Comparison of ENCODE assay signal across 12 cellular contexts in the genomic region with DNA sequence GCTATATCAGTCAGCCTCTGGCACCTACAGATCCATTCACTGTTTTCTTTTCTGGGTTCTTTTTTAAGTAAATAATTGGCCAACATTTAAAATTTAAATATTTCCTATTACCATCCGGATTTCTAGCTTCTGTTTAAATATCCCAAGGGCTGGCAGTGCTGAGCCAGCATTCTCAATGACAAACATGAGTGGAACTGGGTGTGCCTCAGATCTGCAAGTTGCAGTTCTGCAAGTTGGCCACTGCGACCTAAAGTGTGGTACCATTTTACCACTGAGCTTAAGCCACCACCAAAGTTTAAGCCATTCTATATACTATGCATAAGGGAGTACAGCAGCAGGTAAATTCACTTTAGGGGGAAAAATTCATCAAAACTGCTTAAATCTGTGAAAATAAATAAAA. TPM values are rescaled to one million over a fixed set of nuclear protein-coding genes. Genes with fewer than 3 reads are reported as not detected.
DNase-seq lines count a peak whose midpoint lies in the region; ATAC-seq, FAIRE-seq and TF ChIP-seq lines count a peak whose summit lies in the region.
"Not testable (repeated sequence)": the region's sequence is repeated elsewhere in the genome, so short reads cannot be mapped to it uniquely, and the experiment has no call there.
"Had no signal": no experiment of that assay in that cellular context is flagged by ENCODE, and none has a peak within 500 bp of the region (broad histone marks: within the 10 kb centered on the region; RNA-seq: fewer than 3 reads in every experiment).

No MANE protein-coding gene starts in this region.

- not testable (repeated sequence) for TF ChIP-seq POLR2A in esophagus squamous epithelium (IDR thresholded peaks at IDR 0.05); HepG2 (IDR thresholded peaks at IDR 0.05; ENCODE audit: insufficient read depth in 1 of 2, low read depth in 2 of 2, low read length in 2 of 2)

- in situ Hi-C loops in HepG2 (cut with HindIII; ENCODE audit: extremely low pct_ligation_motif_present, low pct_unique_long_range_greater_than_20kb): not testable (repeated sequence)

- not testable (repeated sequence) for H2AFZ ChIP-seq in HepG2 (ENCODE audit: low read length)

- not testable (repeated sequence) for H3K4me3 ChIP-seq in esophagus squamous epithelium; HepG2 (replicated peaks in 1 of 3; ENCODE audit: insufficient read depth in 1 of 3, low read depth in 2 of 3, low read length in 3 of 3); pancreas

- TF ChIP-seq EP300 in HepG2 (IDR thresholded peaks at IDR 0.05; ENCODE audit: low read depth in 2 of 2, low read length in 2 of 2); HepG2 (CRISPR knock-in tag; IDR thresholded peaks at IDR 0.05; ENCODE audit: borderline replicate concordance): not testable (repeated sequence)

- POLR2A ChIA-PET in HepG2 (lab: Yijun Ruan, JAX): interaction anchor here (1.1 kb wide), 1 partner anchor 74 kb away, joined by 5 read pairs; a partner anchor contains a TSS

- not testable (repeated sequence) for H4K20me1 ChIP-seq in HepG2 (ENCODE audit: insufficient read depth, low read length)

- not testable (repeated sequence) for TF ChIP-seq RAD21 in HepG2 (CRISPR knock-in tag; IDR thresholded peaks at IDR 0.05)

- H3K9me3 Mint-ChIP-seq in activated T-cell treated with anti-CD3 and anti-CD28 coated beads, Interleukin-2, amount 50 U/mL, for 4 hours: not testable (repeated sequence)

- H3K27ac ChIP-seq in esophagus squamous epithelium; HepG2 (ENCODE audit: extremely low read length, insufficient read depth, low read length); pancreas: not testable (repeated sequence)

- H3K4me3 Mint-ChIP-seq in activated T-cell treated with anti-CD3 and anti-CD28 coated beads, Interleukin-2, amount 50 U/mL, for 4 hours: not testable (repeated sequence)

- 19 to 34% methylated on average over 2 of the region's 2 CpGs for WGBS in esophagus squamous epithelium, 2 donors
- WGBS in HepG2 (ENCODE audit: low lambda C conversion rate): 13% methylated on average over 2 of the region's 2 CpGs
- 12 to 20% methylated on average over 2 of the region's 2 CpGs for WGBS in pancreas, 2 donors

- H3K36me3 ChIP-seq in esophagus squamous epithelium; HepG2 (replicated peaks in 1 of 2; ENCODE audit: control insufficient read depth in 1 of 2, insufficient read depth in 2 of 2, low read length in 2 of 2); pancreas: not testable (repeated sequence)

- peak in 5 of 6 experiments; percentile 10 to 41 (median 17) for TF ChIP-seq CTCF in esophagus squamous epithelium (IDR thresholded peaks at IDR 0.05)
- not testable (repeated sequence) for TF ChIP-seq CTCF in HepG2 (CRISPR knock-in tag; IDR thresholded peaks at IDR 0.05)
- TF ChIP-seq CTCF in pancreas (IDR thresholded peaks at IDR 0.05): peak in 1 of 4 donors; percentile 9

- not testable (repeated sequence) for H3K9ac ChIP-seq in HepG2 (ENCODE audit: insufficient read depth, low read depth, low read length)

- not testable (repeated sequence) for H3K79me2 ChIP-seq in HepG2 (ENCODE audit: insufficient read depth, low read length)

- H3K9me3 ChIP-seq in esophagus squamous epithelium; HepG2 (ENCODE audit: low read length); pancreas: not testable (repeated sequence)

- not testable (repeated sequence) for H3K36me3 Mint-ChIP-seq in activated T-cell treated with anti-CD3 and anti-CD28 coated beads, Interleukin-2, amount 50 U/mL, for 4 hours (ENCODE audit: insufficient read depth)

- not testable (repeated sequence) for H3K4me1 ChIP-seq in esophagus squamous epithelium, pancreas
- H3K4me1 ChIP-seq in HepG2 (ENCODE audit: insufficient read depth, low read length): peaks cover 30% of the 10 kb centered on the region

- not testable (repeated sequence) for H3K27me3 ChIP-seq in esophagus squamous epithelium; HepG2 (ENCODE audit: control insufficient read depth in 1 of 2, insufficient read depth in 2 of 2, low read length in 2 of 2); pancreas

- not testable (repeated sequence) for FAIRE-seq in HepG2 (lab: Jason Lieb, UNC); pancreas (lab: Jason Lieb, UNC)

- H3K4me1 Mint-ChIP-seq in activated T-cell treated with anti-CD3 and anti-CD28 coated beads, Interleukin-2, amount 50 U/mL, for 4 hours (ENCODE audit: low read depth): not testable (repeated sequence)

- CTCF ChIA-PET in HepG2 (lab: Yijun Ruan, JAX; ENCODE audit: low intra/inter-chr PET ratio, low total read pairs): not testable (repeated sequence)

- not testable (repeated sequence) for H3K4me2 ChIP-seq in HepG2 (ENCODE audit: low read depth, low read length)

- peak; percentile 6 for DNase-seq in ELR (ENCODE audit: low read depth)
- peak; percentile 21 for DNase-seq in RKO (ENCODE audit: low spot score)
- not testable (repeated sequence) for DNase-seq in activated T-cell treated with anti-CD3 and anti-CD28 coated beads, Interleukin-2, amount 50 U/mL, for 4 hours; esophagus squamous epithelium (lab: John Stamatoyannopoulos, UW); HepG2 (ENCODE audit: low spot score); pancreas

- H3K27me3 Mint-ChIP-seq in activated T-cell treated with anti-CD3 and anti-CD28 coated beads, Interleukin-2, amount 50 U/mL, for 4 hours (ENCODE audit: low read depth): not testable (repeated sequence)

- ATAC-seq in HG02981 (IDR thresholded peaks at IDR 0.05; ENCODE audit: unreplicated experiment) (peak; percentile 63), HepG2 (peak; percentile 100), pancreas (peak in 3 of 4 donors; percentile 69 to 86 (median 80))
- ATAC-seq in activated T-cell treated with anti-CD3 and anti-CD28 coated beads, Interleukin-2, amount 50 U/mL, for 4 hours: peak; percentile 30 to 35

- not testable (repeated sequence) for BruUV-seq in HepG2 (replicated peaks; lab: Mats Ljungman, UMichigan)

- intact Hi-C loops in esophagus squamous epithelium (cut with DNase I); HepG2 (cut with micrococcal nuclease; ENCODE audit: unreplicated experiment): not testable (repeated sequence)
- intact Hi-C loops in pancreas (cut with DNase I): loop anchor here in 1 of 3 donors (5.0 kb wide), 1 partner anchor 48 kb away; no protein-coding TSS in a partner anchor

RNA-seq across cellular contexts. Expression of a gene that starts 31.2 kb away (rescaled TPM):
- 10 to 100 TPM; 10.8 to 15.9 (median 12.5) TPM for total RNA-seq in activated T-cell treated with anti-CD3 and anti-CD28 coated beads, Interleukin-2, amount 50 U/mL, for 4 hours
- total RNA-seq in esophagus squamous epithelium (10 to 100 TPM in 3 of 4 donors, 1 to 10 TPM in 1; 9.4 to 35.6 (median 27.2) TPM), HepG2 (2016; rRNA removed; fragmentation: Illumina TruSeq; extraction: Trizol) (38.2 and 40.0 TPM in 2 replicates), pancreas (10 to 100 TPM; 10.3 to 16.2 (median 11.5) TPM)
- total RNA-seq in HepG2 (2016; cell fraction: cytosol; rRNA removed; fragmentation: Illumina TruSeq; extraction: Trizol; ENCODE audit: low read depth): 10.7 and 12.6 TPM in 2 replicates
- 37.5 and 39.4 TPM in 2 replicates for total RNA-seq in HepG2 (2016; cell fraction: insoluble cytoplasmic fraction; rRNA removed; fragmentation: Illumina TruSeq; extraction: Trizol)
- 19.6 and 20.4 TPM in 2 replicates for total RNA-seq in HepG2 (2016; cell fraction: membrane; rRNA removed; fragmentation: Illumina TruSeq; extraction: Trizol)
- 18.4 and 18.8 TPM in 2 replicates for total RNA-seq in HepG2 (2016; cell fraction: nucleus; rRNA removed; fragmentation: Illumina TruSeq; extraction: Trizol)
- polyA plus RNA-seq in HepG2 (2011; rRNA removed) (24.7 and 24.8 TPM in 2 replicates), pancreas (10 to 100 TPM; 20.2 to 35.0 TPM)
- 15.5 and 22.3 TPM in 2 replicates for polyA plus RNA-seq in HepG2 (2011; cell fraction: cytosol; rRNA removed)
- polyA plus RNA-seq in HepG2 (2011; cell fraction: nucleus; rRNA removed): 19.3 and 24.1 TPM in 2 replicates
- 25.5 and 32.5 TPM in 2 replicates for polyA plus RNA-seq in HepG2 (2012)
- 12.3 and 12.4 TPM in 2 replicates for polyA plus RNA-seq in HepG2 (2016; cell fraction: cytosol; fragmentation: Illumina TruSeq; extraction: Trizol; ENCODE audit: low read depth)
- polyA plus RNA-seq in HepG2 (2016; cell fraction: insoluble cytoplasmic fraction; fragmentation: Illumina TruSeq; extraction: Trizol; ENCODE audit: low read depth): 50.1 and 54.3 TPM in 2 replicates
- 19.3 and 20.8 TPM in 2 replicates for polyA plus RNA-seq in HepG2 (2016; cell fraction: membrane; fragmentation: Illumina TruSeq; extraction: Trizol; ENCODE audit: low read depth)
- polyA plus RNA-seq in HepG2 (2016; cell fraction: nucleus; fragmentation: Illumina TruSeq; extraction: Trizol; ENCODE audit: insufficient read depth, low read depth): 39.6 and 44.6 TPM in 2 replicates
- 7.3 and 27.3 TPM in 2 replicates for polyA minus RNA-seq in HepG2 (2011; rRNA and poly(A)+ RNA removed; ENCODE audit: low replicate concordance)
- polyA minus RNA-seq in HepG2 (2011; cell fraction: cytosol; rRNA and poly(A)+ RNA removed): 10.4 and 11.1 TPM in 2 replicates
- polyA minus RNA-seq in HepG2 (2011; cell fraction: nucleus; rRNA and poly(A)+ RNA removed): 10.9 and 11.7 TPM in 2 replicates

RNA-seq across cellular contexts. Expression of a gene that starts 31.9 kb away (rescaled TPM):
- total RNA-seq in activated T-cell treated with anti-CD3 and anti-CD28 coated beads, Interleukin-2, amount 50 U/mL, for 4 hours: 1 to 10 TPM; 1.3 to 1.8 (median 1.3) TPM
- 1 to 10 TPM in 2 of 4 donors, under 1 TPM in 2; 0.38 to 1.2 (median 0.86) TPM for total RNA-seq in esophagus squamous epithelium
- total RNA-seq in HepG2 (2016; rRNA removed; fragmentation: Illumina TruSeq; extraction: Trizol): 0.13 and 0.27 TPM in 2 replicates
- total RNA-seq in HepG2 (2016; cell fraction: cytosol; rRNA removed; fragmentation: Illumina TruSeq; extraction: Trizol; ENCODE audit: low read depth): 0.18 TPM in 1 of 2 replicates, not detected in the other
- total RNA-seq in HepG2 (2016; cell fraction: insoluble cytoplasmic fraction; rRNA removed; fragmentation: Illumina TruSeq; extraction: Trizol): 0.12 and 0.41 TPM in 2 replicates
- 0.03 and 0.15 TPM in 2 replicates for total RNA-seq in HepG2 (2016; cell fraction: membrane; rRNA removed; fragmentation: Illumina TruSeq; extraction: Trizol)
- 0.47 and 0.65 TPM in 2 replicates for total RNA-seq in HepG2 (2016; cell fraction: nucleus; rRNA removed; fragmentation: Illumina TruSeq; extraction: Trizol)
- 0.55 and 0.85 TPM in 2 replicates for polyA plus RNA-seq in HepG2 (2011; rRNA removed)
- 0.13 and 0.21 TPM in 2 replicates for polyA plus RNA-seq in HepG2 (2011; cell fraction: cytosol; rRNA removed)
- polyA plus RNA-seq in HepG2 (2011; cell fraction: nucleus; rRNA removed): 7.7 and 8.1 TPM in 2 replicates
- polyA plus RNA-seq in HepG2 (2012): 0.16 and 0.34 TPM in 2 replicates
- 0.03 TPM in 2 replicates for polyA plus RNA-seq in HepG2 (2016; cell fraction: cytosol; fragmentation: Illumina TruSeq; extraction: Trizol; ENCODE audit: low read depth)
- 0.19 and 0.23 TPM in 2 replicates for polyA plus RNA-seq in HepG2 (2016; cell fraction: insoluble cytoplasmic fraction; fragmentation: Illumina TruSeq; extraction: Trizol; ENCODE audit: low read depth)
- polyA plus RNA-seq in HepG2 (2016; cell fraction: membrane; fragmentation: Illumina TruSeq; extraction: Trizol; ENCODE audit: low read depth): 0.05 TPM in 2 replicates
- 1.6 and 2.9 TPM in 2 replicates for polyA plus RNA-seq in HepG2 (2016; cell fraction: nucleus; fragmentation: Illumina TruSeq; extraction: Trizol; ENCODE audit: insufficient read depth, low read depth)
- polyA minus RNA-seq in HepG2 (2011; rRNA and poly(A)+ RNA removed; ENCODE audit: low replicate concordance): 0.14 and 3.1 TPM in 2 replicates
- 0.20 and 0.44 TPM in 2 replicates for polyA minus RNA-seq in HepG2 (2011; cell fraction: cytosol; rRNA and poly(A)+ RNA removed)
- polyA minus RNA-seq in HepG2 (2011; cell fraction: nucleus; rRNA and poly(A)+ RNA removed): 0.77 and 2.9 TPM in 2 replicates
- under 1 TPM; 0.31 to 1.00 (median 0.71) TPM for total RNA-seq in pancreas
- polyA plus RNA-seq in pancreas: 1 to 10 TPM; 2.7 to 4.0 TPM
- total RNA-seq: fibroblast of villous mesenchyme had no signal

RNA-seq across cellular contexts. Expression of a gene that starts 51.4 kb away (rescaled TPM):
- total RNA-seq in activated T-cell treated with anti-CD3 and anti-CD28 coated beads, Interleukin-2, amount 50 U/mL, for 4 hours: not detected
- total RNA-seq in esophagus squamous epithelium: not detected
- total RNA-seq in HepG2 (2016; rRNA removed; fragmentation: Illumina TruSeq; extraction: Trizol): not detected in 2 replicates
- not detected in 2 replicates for total RNA-seq in HepG2 (2016; cell fraction: cytosol; rRNA removed; fragmentation: Illumina TruSeq; extraction: Trizol; ENCODE audit: low read depth)
- not detected in 2 replicates for total RNA-seq in HepG2 (2016; cell fraction: insoluble cytoplasmic fraction; rRNA removed; fragmentation: Illumina TruSeq; extraction: Trizol)
- total RNA-seq in HepG2 (2016; cell fraction: membrane; rRNA removed; fragmentation: Illumina TruSeq; extraction: Trizol): not detected in 2 replicates
- total RNA-seq in HepG2 (2016; cell fraction: nucleus; rRNA removed; fragmentation: Illumina TruSeq; extraction: Trizol): not detected in 2 replicates
- polyA plus RNA-seq in HepG2 (2011; rRNA removed): 0.03 TPM in 1 of 2 replicates, not detected in the other
- not detected in 2 replicates for polyA plus RNA-seq in HepG2 (2011; cell fraction: cytosol; rRNA removed)
- polyA plus RNA-seq in HepG2 (2011; cell fraction: nucleus; rRNA removed): 0.06 and 0.16 TPM in 2 replicates
- polyA plus RNA-seq in HepG2 (2012): 0.05 TPM in 1 of 2 replicates, not detected in the other
- polyA plus RNA-seq in HepG2 (2016; cell fraction: cytosol; fragmentation: Illumina TruSeq; extraction: Trizol; ENCODE audit: low read depth): not detected in 2 replicates
- not detected in 2 replicates for polyA plus RNA-seq in HepG2 (2016; cell fraction: insoluble cytoplasmic fraction; fragmentation: Illumina TruSeq; extraction: Trizol; ENCODE audit: low read depth)
- polyA plus RNA-seq in HepG2 (2016; cell fraction: membrane; fragmentation: Illumina TruSeq; extraction: Trizol; ENCODE audit: low read depth): not detected in 2 replicates
- not detected in 2 replicates for polyA plus RNA-seq in HepG2 (2016; cell fraction: nucleus; fragmentation: Illumina TruSeq; extraction: Trizol; ENCODE audit: insufficient read depth, low read depth)
- 0.16 TPM in 1 of 2 replicates, not detected in the other for polyA minus RNA-seq in HepG2 (2011; rRNA and poly(A)+ RNA removed; ENCODE audit: low replicate concordance)
- not detected in 2 replicates for polyA minus RNA-seq in HepG2 (2011; cell fraction: cytosol; rRNA and poly(A)+ RNA removed)
- not detected in 2 replicates for polyA minus RNA-seq in HepG2 (2011; cell fraction: nucleus; rRNA and poly(A)+ RNA removed)
- total RNA-seq in pancreas: not detected
- polyA plus RNA-seq in pancreas: under 1 TPM in 1 of 2 donors, not detected in 1; 0.07 TPM
- total RNA-seq: fibroblast of villous mesenchyme, G401, progenitor cell of endocrine pancreas, tibial nerve had no signal
- polyA plus RNA-seq: immature natural killer cell had no signal

Comparison
In these comparisons a context has a peak if more than half of its experiments do, and no peak if none do; other contexts are left out.
1. ATAC-seq: peak in every context shown above with its lines; median percentile 100 in HepG2; 80 in pancreas; 63 in HG02981; 32 in activated T-cell treated with anti-CD3 and anti-CD28 coated beads, Interleukin-2, amount 50 U/mL, for 4 hours.